ENCODE assay signal across 8 cellular contexts in genomic region chr3:101687142-101687931, GRCh38. TPM values are rescaled to one million over a fixed set of nuclear protein-coding genes. Genes with fewer than 3 reads are reported as not detected.
DNase-seq lines count a peak whose midpoint lies in the region; ATAC-seq, FAIRE-seq and TF ChIP-seq lines count a peak whose summit lies in the region.

No MANE protein-coding gene starts in this region.

- no peaks in the 10 kb centered on the region for H3K27me3 ChIP-seq in stomach smooth muscle (ENCODE audit: control insufficient read depth in 1 of 2, insufficient read depth in 2 of 2, low read length in 2 of 2)

- TF ChIP-seq CTCF in kidney (IDR thresholded peaks at IDR 0.05; ENCODE audit: borderline replicate concordance, extremely low read depth, insufficient read depth), result no peak

- H3K9ac ChIP-seq in kidney (ENCODE audit: low read length in 2 of 2), result peak overlapping the region in 1 of 2 donors; percentile 100
- H3K9ac ChIP-seq in stomach smooth muscle (ENCODE audit: low read length in 2 of 2), result peak overlapping the region; percentile 96 to 100

- peaks cover 4 to 8% of the 10 kb centered on the region in 2 donors for H3K4me1 ChIP-seq in kidney (ENCODE audit: control insufficient read depth in 1 of 2, insufficient read depth in 1 of 2, low read depth in 1 of 2, low read length in 2 of 2)
- peaks cover 23% of the 10 kb centered on the region for H3K4me1 ChIP-seq in stomach smooth muscle (ENCODE audit: control insufficient read depth, insufficient read depth, low read length)

- no peak for ATAC-seq in GM21528 (IDR thresholded peaks at IDR 0.05; ENCODE audit: low FRiP score, unreplicated experiment)
- no peak for ATAC-seq in HG02798 (IDR thresholded peaks at IDR 0.05; ENCODE audit: poor library complexity, unreplicated experiment)

- H3K4me3 ChIP-seq in kidney (ENCODE audit: low read length in 2 of 2) (peak overlapping the region; percentile 94 to 98), stomach smooth muscle (ENCODE audit: low read length in 2 of 2) (peak overlapping the region; percentile 63 to 98)

- DNase-seq in HT-29 (ENCODE audit: low spot score) (peak; percentile 24), kidney (no peak), DMS153 treated with DMSO at 0.1 percent for 48 hours (lab: John Stamatoyannopoulos, UW; ENCODE audit: unreplicated experiment) (no peak), NCI-H187 treated with DMSO at 0.1 percent for 48 hours (lab: John Stamatoyannopoulos, UW) (no peak)

- no peak for FAIRE-seq in kidney (lab: Jason Lieb, UNC)

- H3K9me3 ChIP-seq in kidney (ENCODE audit: control insufficient read depth in 1 of 2, low read length in 2 of 2) (no peaks in the 10 kb centered on the region), stomach smooth muscle (ENCODE audit: control insufficient read depth in 2 of 2, low read length in 2 of 2) (no peaks in the 10 kb centered on the region)

- H3K27ac ChIP-seq in angular gyrus (ENCODE audit: low read depth, low read length) (peak overlapping the region; percentile 79), kidney (ENCODE audit: low read depth in 2 of 2, low read length in 2 of 2) (peak overlapping the region; percentile 76 to 96), stomach smooth muscle (ENCODE audit: low read length) (peak overlapping the region; percentile 96)

- intact Hi-C loops in kidney (cut with DNase I), result no loop called here

- peaks cover 1 to 13% of the 10 kb centered on the region in 2 donors for H3K36me3 ChIP-seq in kidney (ENCODE audit: control insufficient read depth in 1 of 2, insufficient read depth in 2 of 2, low read length in 2 of 2)
- H3K36me3 ChIP-seq in stomach smooth muscle (ENCODE audit: control insufficient read depth in 2 of 2, insufficient read depth in 2 of 2, low read length in 2 of 2), result peaks cover 6 to 11% of the 10 kb centered on the region in 2 donors

RNA-seq across cellular contexts. Expression of gene RPL24, which starts 0.8 kb away (rescaled TPM):
- 1,651 and 2,156 TPM in 2 replicates for total RNA-seq in HT-29 (2014; rRNA removed; shearing (Covaris generic))
- 844 TPM for total RNA-seq in kidney
- polyA plus RNA-seq in kidney (ENCODE audit: insufficient read depth, low read depth, low replicate concordance), result 1,595 TPM

RNA-seq across cellular contexts. Expression of gene ZBTB11, which starts 10.4 kb away (rescaled TPM):
- total RNA-seq in HT-29 (2014; rRNA removed; shearing (Covaris generic)), result 19.2 and 26.0 TPM in 2 replicates
- 14.1 TPM for total RNA-seq in kidney
- 4.7 TPM for polyA plus RNA-seq in kidney (ENCODE audit: insufficient read depth, low read depth, low replicate concordance)

RNA-seq across cellular contexts. Expression of gene CEP97, which starts 37.1 kb away (rescaled TPM):
- total RNA-seq in HT-29 (2014; rRNA removed; shearing (Covaris generic)), result 3.3 and 3.4 TPM in 2 replicates
- total RNA-seq in kidney, result 7.5 TPM
- polyA plus RNA-seq in kidney (ENCODE audit: insufficient read depth, low read depth, low replicate concordance), result 1.7 TPM
